30 cellular contexts compared by ENCODE assay signal in genomic region chr3:18809640-18810305, GRCh38.
A peak's percentile ranks its signal among the peaks of the same experiment; 100 is the strongest.
DNase-seq lines count a peak whose midpoint lies in the region; TF ChIP-seq lines count a peak whose summit lies in the region.
"Had no signal": no experiment of that assay in that cellular context is flagged by ENCODE, and none has a peak within 500 bp of the region (broad histone marks: within the 10 kb centered on the region; RNA-seq: fewer than 3 reads in every experiment).

No MANE protein-coding gene starts in this region.

- H3K27ac ChIP-seq in colonic mucosa, result no peak overlapping the region
- H3K27ac ChIP-seq: BLaER1, esophagus muscularis mucosa, pancreas, right atrium auricular region, upper lobe of right lung had no signal

- TF ChIP-seq CTCF in fibroblast of villous mesenchyme (IDR thresholded peaks at IDR 0.05; ENCODE audit: insufficient read depth, low read depth, low read length) (no peak), colonic mucosa (IDR thresholded peaks at IDR 0.05) (no peak)

- H3K27ac Mint-ChIP-seq in activated T-cell treated with anti-CD3 and anti-CD28 coated beads, Interleukin-2, amount 50 U/mL, for 24 hours, result peak overlapping the region; percentile 88
- H3K27ac Mint-ChIP-seq: dendritic cell treated with granulocyte-macrophage colony-stimulating factor and Interleukin-4, amounts not matched to agents 40 ng/mL and 50 ng/mL, for 4 days; memory B cell had no signal

- no peaks in the 10 kb centered on the region for H3K27me3 ChIP-seq in colonic mucosa
- H3K27me3 ChIP-seq: BLaER1, esophagus muscularis mucosa, pancreas, right atrium auricular region, upper lobe of right lung had no signal

- intact Hi-C loops in colonic mucosa (cut with DNase I), result no loop called here

- no peaks in the 10 kb centered on the region for H3K4me1 ChIP-seq in colonic mucosa
- H3K4me1 ChIP-seq: BLaER1, esophagus muscularis mucosa, pancreas, right atrium auricular region, upper lobe of right lung had no signal

- no peaks in the 10 kb centered on the region for H3K9me3 ChIP-seq in colonic mucosa
- H3K9me3 ChIP-seq: BLaER1, esophagus muscularis mucosa, pancreas, right atrium auricular region, upper lobe of right lung had no signal

- H3K4me1 Mint-ChIP-seq in activated T-cell treated with anti-CD3 and anti-CD28 coated beads, Interleukin-2, amount 50 U/mL, for 24 hours (ENCODE audit: low read depth), result peaks cover 38% of the 10 kb centered on the region
- H3K4me1 Mint-ChIP-seq: activated B cell treated with CpG ODN at 0.5 μM for 24 hours, memory B cell, neural crest cell had no signal

- no peaks in the 10 kb centered on the region for H3K36me3 Mint-ChIP-seq in activated T-cell treated with anti-CD3 and anti-CD28 coated beads, Interleukin-2, amount 50 U/mL, for 24 hours (ENCODE audit: low read depth)
- H3K36me3 Mint-ChIP-seq: memory B cell had no signal

- DNase-seq in activated T-cell treated with anti-CD3 and anti-CD28 coated beads, Interleukin-2, amount 50 U/mL, for 24 hours, result no peak
- DNase-seq in activated T-cell treated with anti-CD3 and anti-CD28 coated beads, Interleukin-2, amount 50 U/mL, for 48 hours, result no peak
- peak; percentile 10 for DNase-seq in HT-29 (ENCODE audit: low spot score)
- peak; percentile 6 for DNase-seq in RPMI7951 (ENCODE audit: low read depth)
- DNase-seq in fibroblast of villous mesenchyme (ENCODE audit: low read depth), result peak; percentile 6
- no peak for DNase-seq in H4 (ENCODE audit: low spot score)
- DNase-seq in colonic mucosa, result no peak
- no peak for DNase-seq in NOMO-1 treated with dmso at 0.1 percent for 144 hours (lab: John Stamatoyannopoulos, UW; ENCODE audit: unreplicated experiment)
- DNase-seq: activated B cell treated with CpG ODN at 0.5 μM for 24 hours; central memory CD4-positive, alpha-beta T cell; COR-L47; DMS79; GF-D8; H7; hippocampal formation; KG1; left colon; NCI-H1436; NCI-H2081 treated with DMSO at 0.1 percent for 48 hours; NCI-H748 treated with DMSO at 0.1 percent for 48 hours; pancreas; Right ventricle myocardium superior; stimulated activated CD4-positive, alpha-beta T cell treated with anti-CD3 and anti-CD28 coated beads, Interleukin-2, amount 100 ng/mL, for 24 hours; upper lobe of right lung had no signal

- no peaks in the 10 kb centered on the region for H3K36me3 ChIP-seq in colonic mucosa
- H3K36me3 ChIP-seq: BLaER1, esophagus muscularis mucosa, pancreas, right atrium auricular region, upper lobe of right lung had no signal

- no peak overlapping the region for H3K4me3 Mint-ChIP-seq in activated T-cell treated with anti-CD3 and anti-CD28 coated beads, Interleukin-2, amount 50 U/mL, for 24 hours
- H3K4me3 Mint-ChIP-seq: activated B cell treated with CpG ODN at 0.5 μM for 24 hours; dendritic cell treated with granulocyte-macrophage colony-stimulating factor and Interleukin-4, amounts not matched to agents 40 ng/mL and 50 ng/mL, for 4 days; memory B cell; neural crest cell had no signal

- H3K9me3 Mint-ChIP-seq in activated T-cell treated with anti-CD3 and anti-CD28 coated beads, Interleukin-2, amount 50 U/mL, for 24 hours, result no peaks in the 10 kb centered on the region
- H3K9me3 Mint-ChIP-seq: activated B cell treated with CpG ODN at 0.5 μM for 24 hours; dendritic cell treated with granulocyte-macrophage colony-stimulating factor and Interleukin-4, amounts not matched to agents 40 ng/mL and 50 ng/mL, for 4 days; memory B cell; neural crest cell had no signal

- no peak overlapping the region for H3K9ac ChIP-seq in colonic mucosa (ENCODE audit: low read depth in 2 of 2, low read length in 2 of 2)
- H3K9ac ChIP-seq: BLaER1 had no signal

- H3K27me3 Mint-ChIP-seq in activated T-cell treated with anti-CD3 and anti-CD28 coated beads, Interleukin-2, amount 50 U/mL, for 24 hours, result no peaks in the 10 kb centered on the region
- H3K27me3 Mint-ChIP-seq: activated B cell treated with CpG ODN at 0.5 μM for 24 hours; dendritic cell treated with granulocyte-macrophage colony-stimulating factor and Interleukin-4, amounts not matched to agents 40 ng/mL and 50 ng/mL, for 4 days had no signal

- no peak overlapping the region for H3K4me3 ChIP-seq in fibroblast of villous mesenchyme (ENCODE audit: low read depth, low read length)
- H3K4me3 ChIP-seq in colonic mucosa, result no peak overlapping the region
- H3K4me3 ChIP-seq: BLaER1, esophagus muscularis mucosa, pancreas, right atrium auricular region, upper lobe of right lung had no signal

Comparison
In these comparisons a context has a peak if more than half of its experiments do, and no peak if none do; other contexts are left out.
1. DNase-seq: peak in HT-29 (single experiment), RPMI7951 (single experiment) and fibroblast of villous mesenchyme (single experiment); none in activated T-cell treated with anti-CD3 and anti-CD28 coated beads, Interleukin-2, amount 50 U/mL, for 24 hours (single experiment), activated T-cell treated with anti-CD3 and anti-CD28 coated beads, Interleukin-2, amount 50 U/mL, for 48 hours (0 of 2), H4 (single experiment), colonic mucosa (single experiment) and NOMO-1 treated with dmso at 0.1 percent for 144 hours (single experiment).